8 cellular contexts compared by ENCODE assay signal in genomic region chr14:70642313-70643235, GRCh38. TPM values are rescaled to one million over a fixed set of nuclear protein-coding genes. Genes with fewer than 3 reads are reported as not detected.
A peak's percentile ranks its signal among the peaks of the same experiment; 100 is the strongest.
DNase-seq lines count a peak whose midpoint lies in the region; ATAC-seq and TF ChIP-seq lines count a peak whose summit lies in the region.

No MANE protein-coding gene starts in this region.

- peaks cover 15% of the 10 kb centered on the region for H3K27me3 Mint-ChIP-seq in GM23338 (ENCODE audit: insufficient read depth, low read depth, poor library complexity)

- H3K9me3 Mint-ChIP-seq in GM23338 = no peaks in the 10 kb centered on the region; the same call in 2 of the 3 replicates

- H4K20me1 ChIP-seq in GM23338 (replicated peaks; ENCODE audit: insufficient read depth) (0 out of 2 replicates have a peak, but pooled peaks cover 7% of the 10 kb centered on the region), OCI-LY1 (ENCODE audit: insufficient read depth, low read length) (no peaks in the 10 kb centered on the region)

- peak overlapping the region; percentile 86 for H3K4me3 Mint-ChIP-seq in GM23338

- H3K27ac Mint-ChIP-seq in GM23338 = peak overlapping the region; percentile 22

- H3K4me3 ChIP-seq in GM23338 (peak overlapping the region; percentile 93), OCI-LY1 (ENCODE audit: low read depth, low read length, poor library complexity, severe bottlenecking) (peak overlapping the region; percentile 99), astrocyte of the spinal cord (ENCODE audit: low read depth, low read length) (peak overlapping the region; percentile 38), spleen (peak overlapping the region; percentile 59 to 94 (median 75))

- 1 to 4% (median 2%) methylated on average over 22 to 50 of the region's 50 CpGs for WGBS in spleen, 5 donors

- peaks cover 23% of the 10 kb centered on the region for H3K36me3 Mint-ChIP-seq in GM23338 (ENCODE audit: low read depth)

- H3K4me1 ChIP-seq in GM23338 (ENCODE audit: insufficient read depth) (peaks cover 61% of the 10 kb centered on the region), OCI-LY1 (ENCODE audit: insufficient read depth, low read length, severe bottlenecking) (peaks cover 57% of the 10 kb centered on the region), spleen (peaks cover 10 to 78% (median 56%) of the 10 kb centered on the region in 6 donors)

- H3K9ac ChIP-seq in OCI-LY1 (ENCODE audit: low read length) = peak overlapping the region; percentile 100

- DNase-seq in ELF-1 (ENCODE audit: low read depth, low spot score) (peak; percentile 47), GM23338 (ENCODE audit: low spot score) (peak; percentile 48), astrocyte of the spinal cord (ENCODE audit: low read depth, low spot score) (no peak), iPS-NIHi11 (ENCODE audit: low spot score) (peak; percentile 56), spleen (peak; percentile 91)

- H3K9me3 ChIP-seq in OCI-LY1 (ENCODE audit: low read length) (no peaks in the 10 kb centered on the region), spleen (no peaks in the 10 kb centered on the region)

- H3K79me2 ChIP-seq in GM23338 (replicated peaks; ENCODE audit: insufficient read depth) (peaks cover 77% of the 10 kb centered on the region), OCI-LY1 (ENCODE audit: insufficient read depth, low read length) (peaks cover 53% of the 10 kb centered on the region)

- peak; percentile 25 for ATAC-seq in GM23338
- no peak for ATAC-seq in GM18868 (IDR thresholded peaks at IDR 0.05; ENCODE audit: unreplicated experiment)
- no peak for ATAC-seq in HG03432 (IDR thresholded peaks at IDR 0.05; ENCODE audit: unreplicated experiment)

- H3K4me2 ChIP-seq in GM23338 (peak overlapping the region; percentile 90), OCI-LY1 (ENCODE audit: low read length) (peak overlapping the region; percentile 83)

- TF ChIP-seq POLR2A in spleen (IDR thresholded peaks at IDR 0.05) = peak in 1 of 3 donors; percentile 18

- H3K27me3 ChIP-seq in GM23338 (ENCODE audit: insufficient read depth) (no peaks in the 10 kb centered on the region), OCI-LY1 (ENCODE audit: insufficient read depth, low read length) (no peaks in the 10 kb centered on the region), spleen (replicated peaks in 1 of 7) (peaks cover 0 to 37% (median 0%) of the 10 kb centered on the region in 7 donors)

- no peak for TF ChIP-seq CTCF in GM23338 (conservative IDR thresholded peaks at IDR 0.05; ENCODE audit: low read depth in 2 of 2)
- TF ChIP-seq CTCF in OCI-LY1 (IDR thresholded peaks at IDR 0.05; ENCODE audit: low read length) = no peak
- TF ChIP-seq CTCF in astrocyte of the spinal cord (IDR thresholded peaks at IDR 0.05; ENCODE audit: low read depth, low read length) = no peak
- TF ChIP-seq CTCF in spleen (IDR thresholded peaks at IDR 0.05 in 8 of 11, conservative IDR thresholded peaks at IDR 0.05 in 3 of 11) = no peak

- in situ Hi-C loops in astrocyte of the spinal cord (cut with HindIII; ENCODE audit: low sequenced_read_pairs) = no loop called here

- H3K9me2 ChIP-seq in GM23338 (ENCODE audit: insufficient read depth) (no peaks in the 10 kb centered on the region; the same call in 1 of the 2 replicates), OCI-LY1 (ENCODE audit: low read depth, low read length) (no peaks in the 10 kb centered on the region)

- H3K36me3 ChIP-seq in GM23338 (ENCODE audit: insufficient read depth) = no peaks in the 10 kb centered on the region
- H3K36me3 ChIP-seq in OCI-LY1 (ENCODE audit: insufficient read depth, low read length) = peaks cover 22% of the 10 kb centered on the region; the same call in 1 of the 2 replicates
- no peaks in the 10 kb centered on the region for H3K36me3 ChIP-seq in spleen

- 0 out of 2 replicates have a peak overlapping the region, but pooled peaks have one; percentile 29 for H3K27ac ChIP-seq in GM23338 (ENCODE audit: low read depth)
- peak overlapping the region; percentile 83 for H3K27ac ChIP-seq in OCI-LY1 (ENCODE audit: low read depth, low read length, poor library complexity, severe bottlenecking)
- H3K27ac ChIP-seq in spleen = peak overlapping the region; percentile 72 to 96 (median 90)

- H3F3A ChIP-seq in GM23338 (replicated peaks; ENCODE audit: low read depth) (peaks cover 16% of the 10 kb centered on the region), OCI-LY1 (ENCODE audit: insufficient read depth, low read length) (no peaks in the 10 kb centered on the region)

- intact Hi-C loops in spleen (cut with DNase I; ENCODE audit: low total_unique reads) = no loop called here

- H3K4me1 Mint-ChIP-seq in GM23338 = peaks cover 53% of the 10 kb centered on the region

- H2AFZ ChIP-seq in GM23338 = no peak overlapping the region
- H2AFZ ChIP-seq in OCI-LY1 (ENCODE audit: low read length) = no peak overlapping the region

TF ChIP-seq in GM23338, 12 proteins besides CTCF, POLR2A, EP300 and RAD21 (continues in another document):
- TF ChIP-seq ZNF331 (CRISPR knock-in tag; IDR thresholded peaks at IDR 0.05; ENCODE audit: low read depth) (no peak), ZNF114 (CRISPR knock-in tag; IDR thresholded peaks at IDR 0.05) (no peak), CREB1 (CRISPR knock-in tag; IDR thresholded peaks at IDR 0.05; ENCODE audit: low read depth) (no peak), POLR2AphosphoS5 (IDR thresholded peaks at IDR 0.05; ENCODE audit: low read depth) (no peak), NANOG (IDR thresholded peaks at IDR 0.05; ENCODE audit: borderline replicate concordance) (no peak), REST (IDR thresholded peaks at IDR 0.05; ENCODE audit: unreplicated experiment) (no peak), EZH2phosphoT487 (IDR thresholded peaks at IDR 0.05; ENCODE audit: unreplicated experiment) (no peak), ETS1 (IDR thresholded peaks at IDR 0.05) (no peak)

RNA-seq across cellular contexts. Expression of gene TTC9, which starts 0.9 kb away (rescaled TPM):
- total RNA-seq in GM23338 (2014; rRNA removed; shearing (Covaris generic)) = 29.2 and 34.2 TPM in 2 replicates
- polyA plus RNA-seq in GM23338 (2016; fragmentation: Nextera tagmentation; extraction: Ambion mirVana) (9.9 and 10.3 TPM in 2 replicates), spleen (1 to 10 TPM; 4.6 to 7.4 (median 7.3) TPM)
- 10 to 100 TPM in 1 of 7 donors, 1 to 10 TPM in 6; 8.1 to 13.2 (median 9.3) TPM for total RNA-seq in spleen

RNA-seq across cellular contexts. Expression of gene MED6, which starts 42.1 kb away (rescaled TPM):
- 49.2 and 49.4 TPM in 2 replicates for total RNA-seq in GM23338 (2014; rRNA removed; shearing (Covaris generic))
- polyA plus RNA-seq in GM23338 (2016; fragmentation: Nextera tagmentation; extraction: Ambion mirVana) (32.1 and 49.6 TPM in 2 replicates), spleen (10 to 100 TPM; 15.2 to 19.4 (median 18.9) TPM)
- 10 to 100 TPM; 36.7 to 55.7 (median 43.1) TPM for total RNA-seq in spleen

Comparison
In these comparisons a context has a peak if more than half of its experiments do, and no peak if none do; other contexts are left out.
1. H3K27ac ChIP-seq: peak in every context shown above with its lines; median percentile 90 in spleen; 83 in OCI-LY1; 29 in GM23338.
2. H3K4me3 ChIP-seq: peak in every context shown above with its lines; median percentile 99 in OCI-LY1; 93 in GM23338; 75 in spleen; 38 in astrocyte of the spinal cord.